Comparison of ENCODE assay signal across 1 cellular context in genomic region chr21:42061195-42061865, GRCh38.
TF ChIP-seq lines count a peak whose summit lies in the region.

No MANE protein-coding gene starts in this region.

TF ChIP-seq in GM12878, 131 proteins besides CTCF, POLR2A, EP300 and RAD21 (continued from another document and continues in another):
- peak; percentile 77 for TF ChIP-seq ZNF687 (IDR thresholded peaks at IDR 0.05)
- TF ChIP-seq CREB1 (IDR thresholded peaks at IDR 0.05; ENCODE audit: low read depth): no peak
- TF ChIP-seq BCL11A (IDR thresholded peaks at IDR 0.05; ENCODE audit: low read depth, low read length): peak; percentile 83
- TF ChIP-seq E4F1 (IDR thresholded peaks at IDR 0.05; ENCODE audit: borderline replicate concordance, partially characterized antibody): no peak
- TF ChIP-seq DPF2 (IDR thresholded peaks at IDR 0.05): peak; percentile 94
- TF ChIP-seq CBX3 (IDR thresholded peaks at IDR 0.05; ENCODE audit: borderline replicate concordance, low read depth): no peak
- no peak for TF ChIP-seq ELK1 (IDR thresholded peaks at IDR 0.05; ENCODE audit: low read depth, low read length)
- no peak for TF ChIP-seq ZZZ3 (IDR thresholded peaks at IDR 0.05; ENCODE audit: control insufficient read depth, insufficient read length, low read depth)
- TF ChIP-seq RB1 (IDR thresholded peaks at IDR 0.05; ENCODE audit: borderline replicate concordance): 0 out of 2 replicates have a peak, but pooled peaks have one; percentile 64
- no peak for TF ChIP-seq POLR2AphosphoS5 (IDR thresholded peaks at IDR 0.05; ENCODE audit: low read length)
- TF ChIP-seq ATF2 (IDR thresholded peaks at IDR 0.05; ENCODE audit: low read length): no peak
- TF ChIP-seq MYB (IDR thresholded peaks at IDR 0.05; ENCODE audit: borderline replicate concordance, low read depth, low read length): peak; percentile 15; the same call in 1 of the 2 replicates
- TF ChIP-seq MLLT1 (IDR thresholded peaks at IDR 0.05): 0 out of 2 replicates have a peak, but pooled peaks have one; percentile 12
- peak; percentile 20; the same call in 1 of the 2 replicates for TF ChIP-seq NR2F1 (conservative IDR thresholded peaks at IDR 0.05)
- TF ChIP-seq CBX5 (IDR thresholded peaks at IDR 0.05; ENCODE audit: low read depth): peak; percentile 74; the same call in 1 of the 2 replicates
- TF ChIP-seq HDGF (IDR thresholded peaks at IDR 0.05): peak; percentile 28; the same call in 1 of the 2 replicates
- peak; percentile 39; the same call in 1 of the 2 replicates for TF ChIP-seq MAX (IDR thresholded peaks at IDR 0.05; ENCODE audit: low read depth, low read length)
- TF ChIP-seq SPI1 (IDR thresholded peaks at IDR 0.05; ENCODE audit: borderline replicate concordance, insufficient read depth, low read depth, low read length): peak; percentile 100
- TF ChIP-seq SREBF2 (IDR thresholded peaks at IDR 0.05; ENCODE audit: low read length): no peak
- no peak for TF ChIP-seq JUND (IDR thresholded peaks at IDR 0.05; ENCODE audit: low read depth, low read length)
- TF ChIP-seq FOXM1 (IDR thresholded peaks at IDR 0.05; ENCODE audit: low read depth, low read length): no peak
- peak; percentile 53; the same call in 1 of the 3 replicates for TF ChIP-seq POU2F2 (IDR thresholded peaks at IDR 0.05; ENCODE audit: borderline replicate concordance, low read depth, low read length)
- peak; percentile 23; the same call in 1 of the 2 replicates for TF ChIP-seq BMI1 (IDR thresholded peaks at IDR 0.05; ENCODE audit: borderline replicate concordance)
- no peak for TF ChIP-seq RBBP5 (conservative IDR thresholded peaks at IDR 0.05)
- no peak for TF ChIP-seq STAT3 (IDR thresholded peaks at IDR 0.05; ENCODE audit: low read depth, low read length)
- TF ChIP-seq CREM (IDR thresholded peaks at IDR 0.05; ENCODE audit: low read depth): 0 out of 2 replicates have a peak, but pooled peaks have one; percentile 52
- TF ChIP-seq EGR1 (IDR thresholded peaks at IDR 0.05; ENCODE audit: borderline replicate concordance in 1 of 2, low read depth in 2 of 2, low read length in 2 of 2): no peak
- peak; percentile 59; the same call in 1 of the 2 replicates for TF ChIP-seq RUNX3 (IDR thresholded peaks at IDR 0.05; ENCODE audit: low read length)
- no peak for TF ChIP-seq CBFB (IDR thresholded peaks at IDR 0.05; ENCODE audit: low read depth)
- TF ChIP-seq SP1 (IDR thresholded peaks at IDR 0.05; ENCODE audit: low read depth, low read length): peak; percentile 53
- TF ChIP-seq NRF1 (conservative IDR thresholded peaks at IDR 0.05; ENCODE audit: low read depth, low read length): no peak
- no peak for TF ChIP-seq ATF3 (IDR thresholded peaks at IDR 0.05; ENCODE audit: borderline replicate concordance, extremely low read depth, low read depth, low read length)
- no peak for TF ChIP-seq ZNF274 (IDR thresholded peaks at IDR 0.05; ENCODE audit: insufficient read depth, insufficient read length)
- no peak for TF ChIP-seq JUNB (IDR thresholded peaks at IDR 0.05)
- peak; percentile 3; the same call in 1 of the 2 replicates for TF ChIP-seq SMC3 (IDR thresholded peaks at IDR 0.05; ENCODE audit: borderline replicate concordance, low read length)
- TF ChIP-seq SKIL (IDR thresholded peaks at IDR 0.05; ENCODE audit: low read depth, poor library complexity, severe bottlenecking): peak; percentile 33
- 0 out of 2 replicates have a peak, but pooled peaks have one; percentile 12 for TF ChIP-seq PKNOX1 (IDR thresholded peaks at IDR 0.05)
- no peak for TF ChIP-seq LARP7 (IDR thresholded peaks at IDR 0.05)
- no peak for TF ChIP-seq ZBTB33 (IDR thresholded peaks at IDR 0.05)
- TF ChIP-seq ZBTB4 (CRISPR knock-in tag; IDR thresholded peaks at IDR 0.05): no peak
